Comparison of ENCODE assay signal across 8 cellular contexts in the genomic region with DNA sequence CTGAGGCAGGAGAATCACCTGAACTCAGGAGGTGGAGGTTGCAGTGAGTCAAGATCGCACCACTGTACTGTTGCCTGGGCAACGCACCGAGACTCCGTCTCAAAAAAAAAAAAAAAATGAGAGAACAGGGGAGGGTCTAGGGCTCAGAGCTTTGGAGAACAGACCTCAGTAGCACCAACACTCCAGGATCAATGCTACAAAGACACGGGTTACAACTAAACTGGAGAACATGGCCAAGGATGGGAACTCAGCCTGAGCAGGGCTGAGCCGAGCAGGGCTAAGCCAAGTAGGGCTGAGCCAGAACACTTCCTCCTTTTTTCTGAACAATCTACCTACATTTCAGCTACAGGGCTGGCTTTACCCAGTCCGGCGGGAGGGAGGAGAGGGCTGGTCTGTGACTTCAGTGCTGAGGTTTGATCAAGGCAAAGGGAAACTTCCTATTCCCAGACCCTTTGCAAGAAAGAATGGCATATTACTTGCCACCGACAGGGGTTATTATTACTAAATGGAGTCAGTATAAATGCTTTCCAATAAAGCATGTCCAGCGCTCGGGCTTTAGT. TPM values are rescaled to one million over a fixed set of nuclear protein-coding genes. Genes with fewer than 3 reads are reported as not detected.
DNase-seq lines count a peak whose midpoint lies in the region; ATAC-seq, FAIRE-seq and TF ChIP-seq lines count a peak whose summit lies in the region.

No MANE protein-coding gene starts in this region.

- no peak overlapping the region for H2BK5ac ChIP-seq in neuronal stem cell (ENCODE audit: low read length)

- H4K91ac ChIP-seq in neuronal stem cell (ENCODE audit: low read depth, low read length, poor library complexity) = no peak overlapping the region

- peaks cover 6% of the 10 kb centered on the region for H3K27me3 Mint-ChIP-seq in GM23338 (ENCODE audit: insufficient read depth, low read depth, poor library complexity)
- no peaks in the 10 kb centered on the region for H3K27me3 Mint-ChIP-seq in activated CD4-positive, alpha-beta T cell treated with anti-CD3 and anti-CD28 coated beads, Interleukin-2, amount 10 ng/mL, durations not matched to agents 24 days and 14 days

- H3K36me3 ChIP-seq in GM23338 (ENCODE audit: insufficient read depth) (no peaks in the 10 kb centered on the region), esophagus (ENCODE audit: control insufficient read depth in 2 of 2, insufficient read depth in 2 of 2, low read length in 1 of 2) (peaks cover 0 to 3% of the 10 kb centered on the region in 2 donors), neuronal stem cell (replicated peaks in 1 of 2; ENCODE audit: control insufficient read depth in 2 of 2, insufficient read depth in 2 of 2, low read length in 2 of 2) (no peaks in the 10 kb centered on the region)

- CTCF ChIA-PET in GM10248 (lab: Yijun Ruan, JAX) = interaction anchor here (0.6 to 1.6 kb wide), 2 partner anchors 24 to 25 kb away, joined by 3 to 4 read pairs; no protein-coding TSS in a partner anchor

- no peaks in the 10 kb centered on the region for H3F3A ChIP-seq in GM23338 (replicated peaks; ENCODE audit: low read depth)

- no peak overlapping the region for H2BK15ac ChIP-seq in neuronal stem cell (ENCODE audit: low read length)

- peak overlapping the region; percentile 39; the same call in 1 of the 2 replicates for H3K27ac Mint-ChIP-seq in GM23338
- H3K27ac Mint-ChIP-seq in activated CD4-positive, alpha-beta T cell treated with anti-CD3 and anti-CD28 coated beads, Interleukin-2, amount 10 ng/mL, durations not matched to agents 24 days and 14 days = peak overlapping the region; percentile 98

- H3K9ac ChIP-seq in neuronal stem cell (ENCODE audit: low read depth, low read length, poor library complexity) = no peak overlapping the region

- H2BK120ac ChIP-seq in neuronal stem cell (ENCODE audit: low read depth, low read length) = no peak overlapping the region

- H3K4me1 ChIP-seq in GM23338 (ENCODE audit: insufficient read depth) (peaks cover 23% of the 10 kb centered on the region), esophagus (ENCODE audit: control insufficient read depth in 2 of 2, insufficient read depth in 2 of 2, low read length in 1 of 2) (peaks cover 0 to 8% of the 10 kb centered on the region in 2 donors), neuronal stem cell (ENCODE audit: control insufficient read depth in 2 of 2, insufficient read depth in 1 of 2, low read depth in 1 of 2, low read length in 2 of 2) (peaks cover 6 to 10% of the 10 kb centered on the region in 2 donors)

- H3K4me3 ChIP-seq in GM23338 (no peak overlapping the region), esophagus (ENCODE audit: low read depth in 1 of 2, low read length in 2 of 2) (peak overlapping the region; percentile 35 to 70), neuronal stem cell (ENCODE audit: low read length in 2 of 2) (peak overlapping the region in 1 of 2 donors; percentile 56)

- no peak overlapping the region for H3K4me3 Mint-ChIP-seq in GM23338
- H3K4me3 Mint-ChIP-seq in activated CD4-positive, alpha-beta T cell treated with anti-CD3 and anti-CD28 coated beads, Interleukin-2, amount 10 ng/mL, durations not matched to agents 24 days and 14 days = peak overlapping the region; percentile 100

- DNase-seq in GM10248 (ENCODE audit: extremely low spot score) (peak; percentile 59), GM23338 (ENCODE audit: low spot score) (no peak), Kasumi-1 (lab: John Stamatoyannopoulos, UW) (peak; percentile 98), neuronal stem cell (ENCODE audit: low spot score) (no peak), NCI-H1436 treated with DMSO at 0.1 percent for 48 hours (lab: John Stamatoyannopoulos, UW) (no peak), HTR-8/SVneo (ENCODE audit: insufficient read length, low spot score) (no peak)
- peak; percentile 88 for DNase-seq in activated CD4-positive, alpha-beta T cell treated with anti-CD3 and anti-CD28 coated beads, Interleukin-2, amount 10 ng/mL, durations not matched to agents 24 days and 14 days

- H3K27me3 ChIP-seq in GM23338 (ENCODE audit: insufficient read depth) = no peaks in the 10 kb centered on the region
- no peaks in the 10 kb centered on the region for H3K27me3 ChIP-seq in esophagus (ENCODE audit: control insufficient read depth in 1 of 2, insufficient read depth in 2 of 2, low read length in 2 of 2)
- no peaks in the 10 kb centered on the region for H3K27me3 ChIP-seq in neuronal stem cell (ENCODE audit: control insufficient read depth in 3 of 3, insufficient read depth in 3 of 3, low read depth in 1 of 3, low read length in 3 of 3)

- H3K4ac ChIP-seq in neuronal stem cell (ENCODE audit: low read length) = no peak overlapping the region

- no peaks in the 10 kb centered on the region for H3K79me1 ChIP-seq in neuronal stem cell (ENCODE audit: low read depth, low read length)

- no peaks in the 10 kb centered on the region for H4K20me1 ChIP-seq in GM23338 (replicated peaks; ENCODE audit: insufficient read depth)

- no peak overlapping the region for H3K27ac ChIP-seq in GM23338 (ENCODE audit: low read depth)
- peak overlapping the region; percentile 94 to 95 for H3K27ac ChIP-seq in esophagus (ENCODE audit: low read depth in 2 of 2, low read length in 1 of 2)
- no peak overlapping the region for H3K27ac ChIP-seq in neuronal stem cell (replicated peaks; ENCODE audit: low read length)

- no peak overlapping the region for H3K23ac ChIP-seq in neuronal stem cell (ENCODE audit: low read depth, low read length, poor library complexity)

- H2AFZ ChIP-seq in GM23338 (peak overlapping the region; percentile 56; the same call in 1 of the 2 replicates), neuronal stem cell (ENCODE audit: low read length) (peak overlapping the region; percentile 91)

- peaks cover 30% of the 10 kb centered on the region for H3K4me1 Mint-ChIP-seq in GM23338
- peaks cover 73% of the 10 kb centered on the region for H3K4me1 Mint-ChIP-seq in activated CD4-positive, alpha-beta T cell treated with anti-CD3 and anti-CD28 coated beads, Interleukin-2, amount 10 ng/mL, durations not matched to agents 24 days and 14 days

- 0 out of 2 replicates have a peak, but pooled peaks cover 5% of the 10 kb centered on the region for H3K9me2 ChIP-seq in GM23338 (ENCODE audit: insufficient read depth)

- POLR2A ChIA-PET in GM10248 (lab: Yijun Ruan, JAX) = interaction anchor here (0.7 kb wide), 2 partner anchors 15 to 133 kb away, joined by 3 to 4 read pairs; no protein-coding TSS in a partner anchor

- intact Hi-C loops in activated CD4-positive, alpha-beta T cell treated with anti-CD3 and anti-CD28 coated beads, Interleukin-2, amount 10 ng/mL, durations not matched to agents 24 days and 14 days (cut with micrococcal nuclease) = loop anchor here (5.0 kb wide), 3 partner anchors 385 to 1010 kb away; a partner anchor contains a TSS

- H3K9me3 ChIP-seq in esophagus (ENCODE audit: control insufficient read depth in 2 of 2, insufficient read depth in 1 of 2, low read depth in 1 of 2, low read length in 1 of 2) = no peaks in the 10 kb centered on the region
- H3K9me3 ChIP-seq in neuronal stem cell (replicated peaks in 1 of 2; ENCODE audit: control insufficient read depth in 2 of 2, insufficient read depth in 1 of 2, low read depth in 1 of 2, low read length in 2 of 2) = no peaks in the 10 kb centered on the region

- no peak overlapping the region for H2BK12ac ChIP-seq in neuronal stem cell (ENCODE audit: low read length)

- no peak overlapping the region for H2AK5ac ChIP-seq in neuronal stem cell (ENCODE audit: low read depth, low read length)

- no peak for FAIRE-seq in HTR-8/SVneo (lab: Jason Lieb, UNC)

- no peaks in the 10 kb centered on the region for H3K79me2 ChIP-seq in GM23338 (replicated peaks; ENCODE audit: insufficient read depth)

- peak; percentile 32 for ATAC-seq in GM23338

- H4K8ac ChIP-seq in neuronal stem cell (ENCODE audit: low read depth, low read length) = no peak overlapping the region

- WGBS in esophagus, 2 donors = 13 to 15% methylated on average over 11 of the region's 11 CpGs
- no CpG with 5 or more reads among the region's 11 CpGs for WGBS in neuronal stem cell (ENCODE audit: extremely low coverage in 2 of 2, insufficient read length in 2 of 2, insufficient replicate concordance in 1 of 2), 2 donors

- no peak overlapping the region for H3K18ac ChIP-seq in neuronal stem cell (ENCODE audit: low read length)

- TF ChIP-seq CTCF in GM10248 (IDR thresholded peaks at IDR 0.05; ENCODE audit: control extremely low read depth, extremely low read depth, low read depth, missing control alignments) (no peak), GM23338 (conservative IDR thresholded peaks at IDR 0.05; ENCODE audit: low read depth in 2 of 2) (no peak)

- H3K14ac ChIP-seq in neuronal stem cell (ENCODE audit: low read length) = no peak overlapping the region

- H3K36me3 Mint-ChIP-seq in GM23338 (ENCODE audit: low read depth) = 0 out of 3 replicates have a peak, but pooled peaks cover 2% of the 10 kb centered on the region
- H3K36me3 Mint-ChIP-seq in activated CD4-positive, alpha-beta T cell treated with anti-CD3 and anti-CD28 coated beads, Interleukin-2, amount 10 ng/mL, durations not matched to agents 24 days and 14 days (ENCODE audit: low read depth) = peaks cover 33% of the 10 kb centered on the region

- H3K9me3 Mint-ChIP-seq in GM23338 = no peaks in the 10 kb centered on the region
- H3K9me3 Mint-ChIP-seq in activated CD4-positive, alpha-beta T cell treated with anti-CD3 and anti-CD28 coated beads, Interleukin-2, amount 10 ng/mL, durations not matched to agents 24 days and 14 days = no peaks in the 10 kb centered on the region

- H3K4me2 ChIP-seq in GM23338 = peak overlapping the region; percentile 67; the same call in 1 of the 2 replicates
- H3K4me2 ChIP-seq in neuronal stem cell (ENCODE audit: insufficient read depth, low read length, poor library complexity, severe bottlenecking) = no peak overlapping the region

TF ChIP-seq in GM23338, 12 proteins besides CTCF, POLR2A, EP300 and RAD21 (continues in another document):
- TF ChIP-seq, protein P1, sequence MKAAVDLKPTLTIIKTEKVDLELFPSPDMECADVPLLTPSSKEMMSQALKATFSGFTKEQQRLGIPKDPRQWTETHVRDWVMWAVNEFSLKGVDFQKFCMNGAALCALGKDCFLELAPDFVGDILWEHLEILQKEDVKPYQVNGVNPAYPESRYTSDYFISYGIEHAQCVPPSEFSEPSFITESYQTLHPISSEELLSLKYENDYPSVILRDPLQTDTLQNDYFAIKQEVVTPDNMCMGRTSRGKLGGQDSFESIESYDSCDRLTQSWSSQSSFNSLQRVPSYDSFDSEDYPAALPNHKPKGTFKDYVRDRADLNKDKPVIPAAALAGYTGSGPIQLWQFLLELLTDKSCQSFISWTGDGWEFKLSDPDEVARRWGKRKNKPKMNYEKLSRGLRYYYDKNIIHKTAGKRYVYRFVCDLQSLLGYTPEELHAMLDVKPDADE (IDR thresholded peaks at IDR 0.05) = no peak

RNA-seq across cellular contexts. Expression of a gene that starts 2.9 kb away (rescaled TPM):
- total RNA-seq in GM23338 (2014; rRNA removed; shearing (Covaris generic)) = 3.6 and 6.8 TPM in 2 replicates
- polyA plus RNA-seq in GM23338 (2016; fragmentation: Nextera tagmentation; extraction: Ambion mirVana) = 2.3 TPM in 2 replicates
- total RNA-seq in activated CD4-positive, alpha-beta T cell treated with anti-CD3 and anti-CD28 coated beads, Interleukin-2, amount 10 ng/mL, durations not matched to agents 24 days and 14 days = 38.2 and 39.8 TPM in 2 replicates
- polyA plus RNA-seq in esophagus = 10 to 100 TPM; 12.8 to 19.6 TPM
- 0.20 TPM for polyA plus RNA-seq in neuronal stem cell (2013, experiment 1 of 2)
- polyA plus RNA-seq in neuronal stem cell (2013, experiment 2 of 2) = 0.12 TPM

Comparison
In these comparisons a context has a peak if more than half of its experiments do, and no peak if none do; other contexts are left out.
1. DNase-seq: peak in GM10248 (single experiment), Kasumi-1 (2 of 2) and activated CD4-positive, alpha-beta T cell treated with anti-CD3 and anti-CD28 coated beads, Interleukin-2, amount 10 ng/mL, durations not matched to agents 24 days and 14 days (single experiment); none in GM23338 (single experiment), neuronal stem cell (single experiment), NCI-H1436 treated with DMSO at 0.1 percent for 48 hours (single experiment) and HTR-8/SVneo (single experiment).
2. H3K27ac ChIP-seq: peak in esophagus (2 of 2); none in GM23338 (single experiment) and neuronal stem cell (single experiment).